13 cellular contexts compared by ENCODE assay signal in genomic region chrX:9278475-9279270, GRCh38.
DNase-seq lines count a peak whose midpoint lies in the region; TF ChIP-seq lines count a peak whose summit lies in the region.
"Had no signal": no experiment of that assay in that cellular context is flagged by ENCODE, and none has a peak within 500 bp of the region (broad histone marks: within the 10 kb centered on the region; RNA-seq: fewer than 3 reads in every experiment).

No MANE protein-coding gene starts in this region.

- H2AFZ ChIP-seq in MM.1S (ENCODE audit: low read length), result peak overlapping the region; percentile 67
- peak overlapping the region; percentile 60 for H2AFZ ChIP-seq in fibroblast of lung (ENCODE audit: low read length)

- DNase-seq in activated CD4-positive, alpha-beta memory T cell treated with anti-CD3 and anti-CD28 coated beads, Interleukin-2, amount 10 ng/mL, durations not matched to agents 7 days and 5 days, result no peak
- no peak for DNase-seq in activated CD4-positive, alpha-beta memory T cell treated with anti-CD3 and anti-CD28 coated beads for 36 hours
- DNase-seq in MM.1S (no peak), fibroblast of lung (ENCODE audit: low read depth in 2 of 2) (peak in 1 of 2 donors; percentile 30), NCI-H187 treated with DMSO at 0.1 percent for 48 hours (lab: John Stamatoyannopoulos, UW) (no peak), OCI-M2 (lab: John Stamatoyannopoulos, UW; ENCODE audit: unreplicated experiment) (no peak), NCI-H146 (lab: John Stamatoyannopoulos, UW) (no peak)
- DNase-seq: activated B cell treated with CpG ODN at 0.5 μM for 24 hours, BE2C, NCI-H1048, PC-3 had no signal

- H3K36me3 Mint-ChIP-seq in activated CD4-positive, alpha-beta memory T cell treated with anti-CD3 and anti-CD28 coated beads, Interleukin-2, amount 10 ng/mL, durations not matched to agents 7 days and 5 days (ENCODE audit: low read depth), result no peaks in the 10 kb centered on the region
- H3K36me3 Mint-ChIP-seq in activated CD4-positive, alpha-beta memory T cell treated with anti-CD3 and anti-CD28 coated beads for 36 hours, result no peaks in the 10 kb centered on the region
- H3K36me3 Mint-ChIP-seq: stimulated activated memory B cell treated with anti-CD40 and anti-IgM and Interleukin-4, amounts not matched to agents 10 μg/mL and 1 μg/mL and 100 μg/mL, for 72 hours had no signal

- no peaks in the 10 kb centered on the region for H3K27me3 ChIP-seq in MM.1S (replicated peaks; ENCODE audit: insufficient read depth, low read length)
- H3K27me3 ChIP-seq in fibroblast of lung (ENCODE audit: control insufficient read depth, insufficient read depth, low read length), result no peaks in the 10 kb centered on the region
- peaks cover 0 to 6% (median 0%) of the 10 kb centered on the region in 5 donors for H3K27me3 ChIP-seq in subcutaneous abdominal adipose tissue (ENCODE audit: control insufficient read depth in 5 of 5, insufficient read depth in 4 of 5, low read length in 5 of 5)
- H3K27me3 ChIP-seq: BE2C had no signal

- H3K27me3 Mint-ChIP-seq in activated CD4-positive, alpha-beta memory T cell treated with anti-CD3 and anti-CD28 coated beads, Interleukin-2, amount 10 ng/mL, durations not matched to agents 7 days and 5 days, result no peaks in the 10 kb centered on the region
- no peaks in the 10 kb centered on the region for H3K27me3 Mint-ChIP-seq in activated CD4-positive, alpha-beta memory T cell treated with anti-CD3 and anti-CD28 coated beads for 36 hours
- H3K27me3 Mint-ChIP-seq: activated B cell treated with CpG ODN at 0.5 μM for 24 hours; stimulated activated memory B cell treated with anti-CD40 and anti-IgM and Interleukin-4, amounts not matched to agents 10 μg/mL and 1 μg/mL and 100 μg/mL, for 72 hours had no signal

- H4K20me1 ChIP-seq in MM.1S (ENCODE audit: insufficient read depth, low read length) (no peaks in the 10 kb centered on the region), fibroblast of lung (ENCODE audit: control insufficient read depth, extremely low read depth, insufficient read depth, low read length) (no peaks in the 10 kb centered on the region)

- H3K27ac ChIP-seq in MM.1S (ENCODE audit: low read length) (peak overlapping the region; percentile 77; the same call in 1 of the 2 replicates), fibroblast of lung (ENCODE audit: insufficient read depth, low read length) (peak overlapping the region; percentile 61), subcutaneous abdominal adipose tissue (ENCODE audit: low read depth, low read length) (no peak overlapping the region)

- H3K4me3 ChIP-seq in MM.1S (ENCODE audit: low read length), result peak overlapping the region; percentile 13; the same call in 1 of the 2 replicates
- peak overlapping the region in 3 of 4 experiments; percentile 8 to 47 (median 45) for H3K4me3 ChIP-seq in fibroblast of lung (replicated peaks in 1 of 4; ENCODE audit: control extremely low read depth in 1 of 4, insufficient read depth in 1 of 4, low read depth in 3 of 4, low read length in 4 of 4)
- peak overlapping the region in 3 of 5 donors; percentile 12 to 47 (median 32) for H3K4me3 ChIP-seq in subcutaneous abdominal adipose tissue (ENCODE audit: low read depth in 1 of 5, low read length in 5 of 5)

- H3K79me2 ChIP-seq in MM.1S (ENCODE audit: low read length) (no peaks in the 10 kb centered on the region), fibroblast of lung (ENCODE audit: control insufficient read depth, insufficient read depth, low read length) (no peaks in the 10 kb centered on the region)

- POLR2A ChIA-PET in activated CD4-positive, alpha-beta memory T cell treated with anti-CD3 and anti-CD28 coated beads, Interleukin-2, amount 10 ng/mL, durations not matched to agents 7 days and 5 days (lab: Charles Lee), result no interaction called here
- POLR2A ChIA-PET in activated CD4-positive, alpha-beta memory T cell treated with anti-CD3 and anti-CD28 coated beads for 36 hours (lab: Charles Lee), result no interaction called here

- no peaks in the 10 kb centered on the region for H3K36me3 ChIP-seq in MM.1S (replicated peaks; ENCODE audit: insufficient read depth, low read length)
- no peaks in the 10 kb centered on the region for H3K36me3 ChIP-seq in fibroblast of lung (ENCODE audit: control insufficient read depth, insufficient read depth, low read length)
- no peaks in the 10 kb centered on the region for H3K36me3 ChIP-seq in subcutaneous abdominal adipose tissue (ENCODE audit: control insufficient read depth in 5 of 5, insufficient read depth in 5 of 5, low read length in 5 of 5)
- H3K36me3 ChIP-seq: BE2C had no signal

- H3K4me3 Mint-ChIP-seq in activated CD4-positive, alpha-beta memory T cell treated with anti-CD3 and anti-CD28 coated beads, Interleukin-2, amount 10 ng/mL, durations not matched to agents 7 days and 5 days, result peak overlapping the region; percentile 16
- no peak overlapping the region for H3K4me3 Mint-ChIP-seq in activated CD4-positive, alpha-beta memory T cell treated with anti-CD3 and anti-CD28 coated beads for 36 hours
- H3K4me3 Mint-ChIP-seq: activated B cell treated with CpG ODN at 0.5 μM for 24 hours; stimulated activated memory B cell treated with anti-CD40 and anti-IgM and Interleukin-4, amounts not matched to agents 10 μg/mL and 1 μg/mL and 100 μg/mL, for 72 hours had no signal

- peak overlapping the region; percentile 80 for H3K4me2 ChIP-seq in MM.1S (ENCODE audit: low read depth, low read length)
- peak overlapping the region; percentile 62 for H3K4me2 ChIP-seq in fibroblast of lung (ENCODE audit: extremely low read depth, insufficient read depth, low read length)

- peaks cover 32% of the 10 kb centered on the region for H3K4me1 Mint-ChIP-seq in activated CD4-positive, alpha-beta memory T cell treated with anti-CD3 and anti-CD28 coated beads, Interleukin-2, amount 10 ng/mL, durations not matched to agents 7 days and 5 days
- peaks cover 14% of the 10 kb centered on the region for H3K4me1 Mint-ChIP-seq in activated CD4-positive, alpha-beta memory T cell treated with anti-CD3 and anti-CD28 coated beads for 36 hours (ENCODE audit: low read depth)

- H3K27ac Mint-ChIP-seq in activated CD4-positive, alpha-beta memory T cell treated with anti-CD3 and anti-CD28 coated beads, Interleukin-2, amount 10 ng/mL, durations not matched to agents 7 days and 5 days, result peak overlapping the region; percentile 47
- H3K27ac Mint-ChIP-seq in activated CD4-positive, alpha-beta memory T cell treated with anti-CD3 and anti-CD28 coated beads for 36 hours, result no peak overlapping the region
- H3K27ac Mint-ChIP-seq: activated B cell treated with CpG ODN at 0.5 μM for 24 hours; stimulated activated memory B cell treated with anti-CD40 and anti-IgM and Interleukin-4, amounts not matched to agents 10 μg/mL and 1 μg/mL and 100 μg/mL, for 72 hours had no signal

- intact Hi-C loops in activated CD4-positive, alpha-beta memory T cell treated with anti-CD3 and anti-CD28 coated beads for 36 hours (cut with micrococcal nuclease), result no loop called here

- peaks cover 9% of the 10 kb centered on the region; the same call in 1 of the 2 replicates for H3F3A ChIP-seq in MM.1S (ENCODE audit: insufficient read depth, low read length)

- H3K9me3 ChIP-seq in MM.1S (replicated peaks; ENCODE audit: insufficient read depth, low read length), result no peaks in the 10 kb centered on the region
- H3K9me3 ChIP-seq in fibroblast of lung (ENCODE audit: control insufficient read depth, insufficient read depth, low read depth, low read length), result no peaks in the 10 kb centered on the region
- peaks cover 0 to 3% (median 0%) of the 10 kb centered on the region in 5 donors for H3K9me3 ChIP-seq in subcutaneous abdominal adipose tissue (ENCODE audit: control insufficient read depth in 5 of 5, low read length in 5 of 5)
- H3K9me3 ChIP-seq: BE2C had no signal

- H3K9me2 ChIP-seq in MM.1S (replicated peaks; ENCODE audit: insufficient read depth, low read length), result no peaks in the 10 kb centered on the region

- TF ChIP-seq CTCF in MM.1S (IDR thresholded peaks at IDR 0.05; ENCODE audit: low read length), result no peak
- TF ChIP-seq CTCF in fibroblast of lung (conservative IDR thresholded peaks at IDR 0.05 in 1 of 2, IDR thresholded peaks at IDR 0.05 in 1 of 2; ENCODE audit: low read depth in 1 of 2, low read length in 2 of 2), result no peak

- peak overlapping the region; percentile 43; the same call in 1 of the 2 replicates for H3K9ac ChIP-seq in MM.1S (ENCODE audit: low read length)
- peak overlapping the region; percentile 20 for H3K9ac ChIP-seq in fibroblast of lung (ENCODE audit: insufficient read depth, low read length)
- H3K9ac ChIP-seq in subcutaneous abdominal adipose tissue (ENCODE audit: low read length in 5 of 5), result no peak overlapping the region

- H3K4me1 ChIP-seq in MM.1S (ENCODE audit: low read length) (peaks cover 15% of the 10 kb centered on the region), fibroblast of lung (ENCODE audit: control insufficient read depth, extremely low read depth, insufficient read depth, low read length) (no peaks in the 10 kb centered on the region), subcutaneous abdominal adipose tissue (ENCODE audit: control insufficient read depth in 5 of 5, insufficient read depth in 5 of 5, low read length in 5 of 5) (peaks cover 0 to 4% (median 0%) of the 10 kb centered on the region in 5 donors)
- H3K4me1 ChIP-seq: BE2C had no signal

- CTCF ChIA-PET in activated CD4-positive, alpha-beta memory T cell treated with anti-CD3 and anti-CD28 coated beads, Interleukin-2, amount 10 ng/mL, durations not matched to agents 7 days and 5 days (lab: Charles Lee), result interaction anchor here (1.1 kb wide), 1 partner anchor 112 kb away, joined by 3 read pairs; no protein-coding TSS in a partner anchor
- CTCF ChIA-PET in activated CD4-positive, alpha-beta memory T cell treated with anti-CD3 and anti-CD28 coated beads for 36 hours (lab: Charles Lee), result no interaction called here

- H3K9me3 Mint-ChIP-seq in activated CD4-positive, alpha-beta memory T cell treated with anti-CD3 and anti-CD28 coated beads, Interleukin-2, amount 10 ng/mL, durations not matched to agents 7 days and 5 days, result no peaks in the 10 kb centered on the region
- H3K9me3 Mint-ChIP-seq in activated CD4-positive, alpha-beta memory T cell treated with anti-CD3 and anti-CD28 coated beads for 36 hours, result no peaks in the 10 kb centered on the region
- H3K9me3 Mint-ChIP-seq: activated B cell treated with CpG ODN at 0.5 μM for 24 hours had no signal

Comparison
In these comparisons a context has a peak if more than half of its experiments do, and no peak if none do; other contexts are left out.
1. H3K9ac ChIP-seq: peak in MM.1S (single experiment) and fibroblast of lung (single experiment); none in subcutaneous abdominal adipose tissue (0 of 5).
2. Peak in every context shown above with its lines, with median percentiles within 50 percentile points of each other: H3K4me3 ChIP-seq.